ENCODE assay signal across 17 cellular contexts in the genomic region with DNA sequence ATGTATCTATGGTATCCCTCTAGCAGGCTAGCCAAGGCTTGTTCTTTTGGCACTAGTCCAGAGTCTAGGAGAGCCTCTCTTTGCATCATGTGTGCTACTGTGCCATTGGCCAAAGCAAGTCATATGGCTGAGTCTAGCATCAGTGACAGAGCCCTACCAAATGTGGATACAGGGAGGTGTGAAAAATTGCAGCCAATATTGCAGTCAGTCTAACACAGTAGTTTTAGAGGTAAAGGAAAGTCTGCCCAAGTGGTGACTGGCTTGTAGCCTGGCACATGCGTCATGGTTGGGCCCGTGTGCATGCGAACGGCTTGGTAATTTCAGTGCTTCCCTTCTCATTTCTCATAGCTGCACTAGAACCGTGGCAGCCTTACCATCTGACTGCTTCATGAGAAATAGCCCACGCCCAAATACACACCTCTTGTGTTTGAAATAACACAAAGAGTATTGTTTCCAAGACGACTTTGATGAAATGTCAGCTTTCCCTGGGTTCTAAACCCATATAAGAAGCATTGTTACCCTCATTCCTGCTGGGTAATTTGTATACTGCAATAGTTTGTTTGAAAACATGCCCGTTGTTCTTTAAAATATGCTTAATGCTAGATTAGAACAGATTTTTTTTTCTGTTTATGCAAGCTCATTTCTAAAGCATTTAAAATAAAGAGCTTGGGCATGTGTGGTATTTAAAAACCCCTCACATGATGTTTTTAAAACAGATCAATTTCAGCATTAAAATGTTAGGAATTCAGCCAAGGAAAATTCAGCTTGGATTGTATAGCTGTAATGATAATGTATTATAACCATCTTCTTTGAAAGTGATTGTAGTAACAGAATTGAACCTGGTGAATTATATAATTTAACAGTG.
A peak's percentile ranks its signal among the peaks of the same experiment; 100 is the strongest.
DNase-seq lines count a peak whose midpoint lies in the region; ATAC-seq, FAIRE-seq and TF ChIP-seq lines count a peak whose summit lies in the region.
"Had no signal": no experiment of that assay in that cellular context is flagged by ENCODE, and none has a peak within 500 bp of the region (broad histone marks: within the 10 kb centered on the region; RNA-seq: fewer than 3 reads in every experiment).

No MANE protein-coding gene starts in this region.

- 73 to 80% methylated on average over 3 to 8 of the region's 8 CpGs for WGBS in transverse colon (ENCODE audit: low coverage in 1 of 2), 2 donors

- H3K36me3 ChIP-seq in transverse colon: no peaks in the 10 kb centered on the region
- H3K36me3 ChIP-seq: right lobe of liver, suprapubic skin had no signal

- intact Hi-C loops in transverse colon (cut with DNase I; ENCODE audit: low total_unique reads): no loop called here

- no peak for TF ChIP-seq EP300 in transverse colon (IDR thresholded peaks at IDR 0.05; ENCODE audit: low read depth)

- no peaks in the 10 kb centered on the region for H3K27me3 Mint-ChIP-seq in chondrocyte (ENCODE audit: low read depth)
- H3K27me3 Mint-ChIP-seq in osteocyte (ENCODE audit: unreplicated experiment): no peaks in the 10 kb centered on the region
- H3K27me3 Mint-ChIP-seq: activated naive CD8-positive, alpha-beta T cell treated with anti-CD3 and anti-CD28 coated beads for 36 hours; central memory CD8-positive, alpha-beta T cell had no signal

- in situ Hi-C loops in transverse colon (cut with MboI; ENCODE audit: low pct_ligation_motif_present in 1 of 4, low pct_unique_long_range_greater_than_20kb in 1 of 4, low sequenced_read_pairs in 3 of 4): no loop called here

- DNase-seq in H54 (ENCODE audit: insufficient read length, low spot score) (no peak), NCI-H1105 treated with DMSO at 0.1 percent for 48 hours (lab: John Stamatoyannopoulos, UW) (peak; percentile 30), chondrocyte (ENCODE audit: low spot score) (no peak), osteocyte (ENCODE audit: extremely low spot score, unreplicated experiment) (no peak), midbrain (lab: John Stamatoyannopoulos, UW) (no peak), transverse colon (no peak)
- DNase-seq: activated CD4-positive, alpha-beta T cell treated with anti-CD3 and anti-CD28 coated beads, Interleukin-2, amount 50 U/mL, for 1 hour; activated naive CD8-positive, alpha-beta T cell treated with anti-CD3 and anti-CD28 coated beads for 36 hours; activated T-cell treated with anti-CD3 and anti-CD28 coated beads, Interleukin-2, amount 50 U/mL, for 4 hours; endodermal cell; right lobe of liver; stimulated activated CD4-positive, alpha-beta T cell treated with anti-CD3 and anti-CD28 coated beads, Interleukin-4, amount 100 ng/mL, for 1 hour; stimulated activated CD8-positive, alpha-beta memory T cell treated with anti-CD3 and anti-CD28 coated beads, Interleukin-4, amount 100 ng/mL, for 48 hours had no signal

- no peaks in the 10 kb centered on the region for H3K9me3 ChIP-seq in transverse colon
- H3K9me3 ChIP-seq: right lobe of liver, suprapubic skin had no signal

- FAIRE-seq in H54 (lab: Jason Lieb, UNC): peak; percentile 36

- H3K4me1 Mint-ChIP-seq in chondrocyte (ENCODE audit: low read depth): peaks cover 73% of the 10 kb centered on the region
- H3K4me1 Mint-ChIP-seq in osteocyte (ENCODE audit: unreplicated experiment): peaks cover 77% of the 10 kb centered on the region

- H3K9me3 Mint-ChIP-seq in chondrocyte (ENCODE audit: low read depth): no peaks in the 10 kb centered on the region
- no peaks in the 10 kb centered on the region for H3K9me3 Mint-ChIP-seq in osteocyte (ENCODE audit: unreplicated experiment)
- H3K9me3 Mint-ChIP-seq: activated naive CD8-positive, alpha-beta T cell treated with anti-CD3 and anti-CD28 coated beads for 36 hours; activated T-cell treated with anti-CD3 and anti-CD28 coated beads, Interleukin-2, amount 50 U/mL, for 4 hours; central memory CD8-positive, alpha-beta T cell; endodermal cell had no signal

- no peak overlapping the region for H3K27ac ChIP-seq in transverse colon
- H3K27ac ChIP-seq: C4-2B, right lobe of liver, suprapubic skin had no signal

- TF ChIP-seq POLR2A in H54 (IDR thresholded peaks at IDR 0.05; ENCODE audit: low read depth, low read length) (no peak), transverse colon (IDR thresholded peaks at IDR 0.05) (no peak)

- H3K4me3 Mint-ChIP-seq in chondrocyte (ENCODE audit: unreplicated experiment): no peak overlapping the region
- peak overlapping the region; percentile 29 for H3K4me3 Mint-ChIP-seq in osteocyte (ENCODE audit: unreplicated experiment)
- H3K4me3 Mint-ChIP-seq: activated naive CD8-positive, alpha-beta T cell treated with anti-CD3 and anti-CD28 coated beads for 36 hours; activated T-cell treated with anti-CD3 and anti-CD28 coated beads, Interleukin-2, amount 50 U/mL, for 4 hours; central memory CD8-positive, alpha-beta T cell; endodermal cell had no signal

- H3K27ac Mint-ChIP-seq in chondrocyte (ENCODE audit: unreplicated experiment) (peak overlapping the region; percentile 73), osteocyte (ENCODE audit: unreplicated experiment) (peak overlapping the region; percentile 93)
- H3K27ac Mint-ChIP-seq: activated naive CD8-positive, alpha-beta T cell treated with anti-CD3 and anti-CD28 coated beads for 36 hours; endodermal cell had no signal

- H3K4me1 ChIP-seq in transverse colon: peaks cover 0 to 18% (median 4%) of the 10 kb centered on the region in 4 donors
- H3K4me1 ChIP-seq: right lobe of liver had no signal

- TF ChIP-seq CTCF in chondrocyte (IDR thresholded peaks at IDR 0.05) (no peak), osteocyte (IDR thresholded peaks at IDR 0.05) (no peak), transverse colon (IDR thresholded peaks at IDR 0.05) (no peak)

- no peak for ATAC-seq in HG02642 (IDR thresholded peaks at IDR 0.05; ENCODE audit: poor library complexity, unreplicated experiment)
- ATAC-seq: activated T-cell treated with anti-CD3 and anti-CD28 coated beads, Interleukin-2, amount 50 U/mL, for 4 hours; right lobe of liver had no signal

- H3K36me3 Mint-ChIP-seq in chondrocyte (ENCODE audit: low read depth) (peaks cover 4% of the 10 kb centered on the region), osteocyte (ENCODE audit: unreplicated experiment) (peaks cover 6% of the 10 kb centered on the region)

- no peaks in the 10 kb centered on the region for H3K27me3 ChIP-seq in transverse colon
- H3K27me3 ChIP-seq: right lobe of liver, suprapubic skin had no signal

- no peak overlapping the region for H3K4me3 ChIP-seq in transverse colon
- H3K4me3 ChIP-seq: right lobe of liver, suprapubic skin had no signal
